In genomic region chr17:8965394-8966168, GRCh38 we compare ENCODE assay signal across 8 cellular contexts. TPM values are rescaled to one million over a fixed set of nuclear protein-coding genes. Genes with fewer than 3 reads are reported as not detected.
DNase-seq lines count a peak whose midpoint lies in the region; ATAC-seq and TF ChIP-seq lines count a peak whose summit lies in the region.

PIK3R5 (minus strand) TSS chr17:8965707; CDS start chr17:8911494, 54,213 bp downstream.

- no peak for TF ChIP-seq POLR2A in stomach (IDR thresholded peaks at IDR 0.05)

- H3K27me3 ChIP-seq in dorsolateral prefrontal cortex (peaks cover 0 to 64% (median 37%) of the 10 kb centered on the region in 45 donors), stomach (peaks cover 9 to 52% (median 20%) of the 10 kb centered on the region in 3 donors)

- no peaks in the 10 kb centered on the region for H3K36me3 ChIP-seq in stomach

- peak; percentile 75 for ATAC-seq in GM19328 (IDR thresholded peaks at IDR 0.05; ENCODE audit: unreplicated experiment)
- peak; percentile 68 for ATAC-seq in HG03442 (IDR thresholded peaks at IDR 0.05; ENCODE audit: unreplicated experiment)
- ATAC-seq in activated CD4-positive, CD25-positive, alpha-beta regulatory T cell treated with anti-CD3 and anti-CD28 coated beads, Interleukin-2, amount 50 U/mL, for 24 hours: peak; percentile 77 to 80
- peak; percentile 60 to 85 (median 72) for ATAC-seq in natural killer cell

- H3K4me1 Mint-ChIP-seq in natural killer cell: peaks cover 40 to 60% of the 10 kb centered on the region in 2 donors

- no peak for TF ChIP-seq EP300 in stomach (IDR thresholded peaks at IDR 0.05)

- peak within 1 kb of the TSS in 1 of 2 donors; percentile 89 for H3K27ac Mint-ChIP-seq in natural killer cell

- peak within 1 kb of the TSS in 55 of 59 donors; percentile 5 to 62 (median 39) for H3K4me3 ChIP-seq in dorsolateral prefrontal cortex
- H3K4me3 ChIP-seq in stomach: peak within 1 kb of the TSS; percentile 39 to 59 (median 52)

- H3K27ac ChIP-seq in dorsolateral prefrontal cortex: peak within 1 kb of the TSS in 29 of 59 donors; percentile 22 to 77 (median 46)
- H3K27ac ChIP-seq in stomach: peak within 1 kb of the TSS; percentile 68 to 88 (median 70)

- DNase-seq in dorsolateral prefrontal cortex: no peak
- peak; percentile 71 for DNase-seq in natural killer cell
- peak; percentile 65 for DNase-seq in stomach
- no peak for DNase-seq in COLO829 (ENCODE audit: low spot score)
- no peak for DNase-seq in HuH-7.5 (ENCODE audit: low spot score)

- TF ChIP-seq CTCF in dorsolateral prefrontal cortex (IDR thresholded peaks at IDR 0.05 in 54 of 56, conservative IDR thresholded peaks at IDR 0.05 in 2 of 56; ENCODE audit: low read depth in 1 of 56, partially characterized antibody in 56 of 56): no peak
- no peak for TF ChIP-seq CTCF in natural killer cell (IDR thresholded peaks at IDR 0.05)
- TF ChIP-seq CTCF in stomach (IDR thresholded peaks at IDR 0.05): no peak

- intact Hi-C loops in dorsolateral prefrontal cortex (cut with DNase I): no loop called here
- intact Hi-C loops in natural killer cell (cut with micrococcal nuclease): loop anchor here (2.0 to 10.0 kb wide), 2 partner anchors 15 to 59 kb away; partner anchors contain the start of gene NTN1
- intact Hi-C loops in stomach (cut with DNase I; ENCODE audit: low total_unique reads): no loop called here

- 3 to 7% (median 6%) methylated on average over 19 to 72 of the region's 72 CpGs for WGBS in stomach, 5 donors

- peaks cover 3 to 4% of the 10 kb centered on the region in 2 donors for H3K9me3 Mint-ChIP-seq in natural killer cell

- peaks cover 0 to 17% (median 0%) of the 10 kb centered on the region in 4 donors for H3K9me3 ChIP-seq in stomach

- peak within 1 kb of the TSS; percentile 96 for H3K4me3 Mint-ChIP-seq in natural killer cell

- peaks cover 0 to 34% (median 9%) of the 10 kb centered on the region in 4 donors for H3K4me1 ChIP-seq in stomach

- H3K36me3 Mint-ChIP-seq in natural killer cell: peaks cover 7% of the 10 kb centered on the region

- H3K27me3 Mint-ChIP-seq in natural killer cell (ENCODE audit: low read depth in 2 of 2): no peaks in the 10 kb centered on the region

RNA-seq across cellular contexts. Expression of gene PIK3R5, which starts in this region (rescaled TPM):
- total RNA-seq in dorsolateral prefrontal cortex (10 to 100 TPM in 3 of 120 experiments, 1 to 10 TPM in 117; 1.0 to 14.8 (median 4.9) TPM), natural killer cell (100 to 1,000 TPM; 254 to 364 (median 348) TPM), stomach (10 to 100 TPM in 2 of 5 donors, 1 to 10 TPM in 2, not detected in 1; 5.1 to 29.8 (median 13.2) TPM)
- polyA plus RNA-seq in stomach: 1 to 10 TPM in 2 of 3 donors, under 1 TPM in 1; 0.90 to 3.4 (median 2.9) TPM

Comparison
In these comparisons a context has a peak if more than half of its experiments do, and no peak if none do; other contexts are left out.
1. RNA of gene PIK3R5 (total RNA-seq): 254 to 364 TPM in natural killer cell; 5.1 to 29.8 TPM in stomach and 1.0 to 14.8 TPM in dorsolateral prefrontal cortex; every median in the first group is over 4 times any median in the second.
2. DNase-seq: peak in natural killer cell (single experiment) and stomach (single experiment); none in dorsolateral prefrontal cortex (0 of 10), COLO829 (single experiment) and HuH-7.5 (single experiment).
3. Peak in every context shown above with its lines, with median percentiles within 50 percentile points of each other: ATAC-seq.